In genomic region chr1:185813401-185813979, GRCh38 we compare ENCODE assay signal across 8 cellular contexts.
DNase-seq lines count a peak whose midpoint lies in the region; ATAC-seq, FAIRE-seq and TF ChIP-seq lines count a peak whose summit lies in the region.

No MANE protein-coding gene starts in this region.

- peak; percentile 71 for ATAC-seq in GM18502 (IDR thresholded peaks at IDR 0.05; ENCODE audit: poor library complexity, unreplicated experiment)

- peak; percentile 60 for TF ChIP-seq CTCF in AG09319 (IDR thresholded peaks at IDR 0.05; ENCODE audit: low read depth, low read length)
- TF ChIP-seq CTCF in LNCAP (IDR thresholded peaks at IDR 0.05), result peak; percentile 72

- WGBS in small intestine, 3 donors, result 49 to 70% (median 55%) methylated on average over 2 of the region's 2 CpGs

- no peaks in the 10 kb centered on the region for H3K27me3 ChIP-seq in small intestine (ENCODE audit: control insufficient read depth in 2 of 2, insufficient read depth in 2 of 2, low read length in 2 of 2)

- H3K9me3 ChIP-seq in small intestine (ENCODE audit: control insufficient read depth, low read depth), result no peaks in the 10 kb centered on the region

- H3K27ac ChIP-seq in small intestine (ENCODE audit: low read depth in 1 of 2, low read length in 1 of 2), result no peak overlapping the region

- peak; percentile 39 for FAIRE-seq in small intestine (lab: Jason Lieb, UNC)

- H3K4me1 ChIP-seq in small intestine (ENCODE audit: control insufficient read depth in 2 of 2, insufficient read depth in 1 of 2, low read depth in 1 of 2, low read length in 1 of 2), result no peaks in the 10 kb centered on the region

- no peaks in the 10 kb centered on the region for H3K36me3 ChIP-seq in small intestine (ENCODE audit: control insufficient read depth in 2 of 2, insufficient read depth in 2 of 2, low read length in 2 of 2)

- DNase-seq in AG09319 (ENCODE audit: extremely low read depth, low read depth) (peak; percentile 34), SHP77 (lab: John Stamatoyannopoulos, UW) (peak; percentile 18 to 53), fibroblast of gingiva (ENCODE audit: low read depth) (peak; percentile 46), small intestine (peak; percentile 59), activated gamma-delta T cell treated with Interleukin-2 at 50 U/mL for 16 hours (no peak), T-helper 9 cell (no peak)

- no peak overlapping the region for H3K4me3 ChIP-seq in small intestine (ENCODE audit: low read depth in 1 of 2, low read length in 2 of 2)

Comparison
In these comparisons a context has a peak if more than half of its experiments do, and no peak if none do; other contexts are left out.
1. DNase-seq: peak in AG09319 (single experiment), SHP77 (2 of 2), fibroblast of gingiva (single experiment) and small intestine (single experiment); none in activated gamma-delta T cell treated with Interleukin-2 at 50 U/mL for 16 hours (single experiment) and T-helper 9 cell (single experiment).